ENCODE assay signal across 8 cellular contexts in genomic region chr17:64496786-64497564, GRCh38. TPM values are rescaled to one million over a fixed set of nuclear protein-coding genes. Genes with fewer than 3 reads are reported as not detected.
DNase-seq lines count a peak whose midpoint lies in the region; ATAC-seq and TF ChIP-seq lines count a peak whose summit lies in the region.

POLG2 (minus strand) TSS chr17:64497054; CDS start chr17:64496968, 86 bp downstream.

- intact Hi-C loops in activated T-helper 1 cell treated with anti-CD3 and anti-CD28 coated beads, Interleukin-12 subunit alpha, Interleukin-12 subunit beta, Interleukin-2, Interleukin-4 antibody, amounts not matched to agents 30 ng/mL and 10 ng/mL and 1 ng/mL, durations not matched to agents 14 hours and 24 hours and 36 hours (cut with micrococcal nuclease) = loop anchor here (1.0 to 10.0 kb wide), 5 partner anchors 9 to 472 kb away; partner anchors contain the start of genes CEP95, DDX5 and ICAM2

- H3K9me3 Mint-ChIP-seq in activated T-helper 1 cell treated with anti-CD3 and anti-CD28 coated beads, Interleukin-12 subunit alpha, Interleukin-12 subunit beta, Interleukin-2, Interleukin-4 antibody, amounts not matched to agents 30 ng/mL and 10 ng/mL and 1 ng/mL, durations not matched to agents 14 hours and 24 hours and 36 hours = no peaks in the 10 kb centered on the region
- H3K9me3 Mint-ChIP-seq in naive thymus-derived CD8-positive, alpha-beta T cell = no peaks in the 10 kb centered on the region
- H3K9me3 Mint-ChIP-seq in stimulated activated naive B cell treated with anti-CD40 and anti-IgM and Interleukin-4, amounts not matched to agents 10 μg/mL and 1 μg/mL and 100 μg/mL, for 72 hours = no peaks in the 10 kb centered on the region

- peak; percentile 76 to 80 for ATAC-seq in naive thymus-derived CD8-positive, alpha-beta T cell
- ATAC-seq in stimulated activated naive B cell treated with anti-CD40 and anti-IgM and Interleukin-4, amounts not matched to agents 10 μg/mL and 1 μg/mL and 100 μg/mL, for 72 hours (replicated peaks) = peak; percentile 81 to 92

- POLR2A ChIA-PET in naive thymus-derived CD8-positive, alpha-beta T cell (lab: Charles Lee) = interaction anchor here (0.6 to 5.6 kb wide), 20 partner anchors 9 to 479 kb away, joined by 3 to 233 read pairs (median 5); partner anchors contain the start of genes CEP95, DDX5 and PECAM1

- peak within 1 kb of the TSS; percentile 100 for H3K27ac Mint-ChIP-seq in activated T-helper 1 cell treated with anti-CD3 and anti-CD28 coated beads, Interleukin-12 subunit alpha, Interleukin-12 subunit beta, Interleukin-2, Interleukin-4 antibody, amounts not matched to agents 30 ng/mL and 10 ng/mL and 1 ng/mL, durations not matched to agents 14 hours and 24 hours and 36 hours
- H3K27ac Mint-ChIP-seq in naive thymus-derived CD8-positive, alpha-beta T cell = peak within 1 kb of the TSS; percentile 96 to 99 (median 98)
- H3K27ac Mint-ChIP-seq in stimulated activated naive B cell treated with anti-CD40 and anti-IgM and Interleukin-4, amounts not matched to agents 10 μg/mL and 1 μg/mL and 100 μg/mL, for 72 hours = peak within 1 kb of the TSS; percentile 97

- H3K4me1 Mint-ChIP-seq in activated T-helper 1 cell treated with anti-CD3 and anti-CD28 coated beads, Interleukin-12 subunit alpha, Interleukin-12 subunit beta, Interleukin-2, Interleukin-4 antibody, amounts not matched to agents 30 ng/mL and 10 ng/mL and 1 ng/mL, durations not matched to agents 14 hours and 24 hours and 36 hours (ENCODE audit: low read depth) = peaks cover 69% of the 10 kb centered on the region
- peaks cover 42 to 85% (median 80%) of the 10 kb centered on the region in 4 donors for H3K4me1 Mint-ChIP-seq in naive thymus-derived CD8-positive, alpha-beta T cell
- H3K4me1 Mint-ChIP-seq in stimulated activated naive B cell treated with anti-CD40 and anti-IgM and Interleukin-4, amounts not matched to agents 10 μg/mL and 1 μg/mL and 100 μg/mL, for 72 hours = peaks cover 46 to 72% of the 10 kb centered on the region in 2 donors

- H3K36me3 Mint-ChIP-seq in activated T-helper 1 cell treated with anti-CD3 and anti-CD28 coated beads, Interleukin-12 subunit alpha, Interleukin-12 subunit beta, Interleukin-2, Interleukin-4 antibody, amounts not matched to agents 30 ng/mL and 10 ng/mL and 1 ng/mL, durations not matched to agents 14 hours and 24 hours and 36 hours (ENCODE audit: low read depth) = peaks cover 60% of the 10 kb centered on the region
- peaks cover 0 to 69% (median 24%) of the 10 kb centered on the region in 3 donors for H3K36me3 Mint-ChIP-seq in naive thymus-derived CD8-positive, alpha-beta T cell
- peaks cover 48 to 54% of the 10 kb centered on the region in 2 donors for H3K36me3 Mint-ChIP-seq in stimulated activated naive B cell treated with anti-CD40 and anti-IgM and Interleukin-4, amounts not matched to agents 10 μg/mL and 1 μg/mL and 100 μg/mL, for 72 hours

- DNase-seq in ELF-1 (ENCODE audit: low read depth, low spot score) = peak; percentile 96
- DNase-seq in GOT3 (lab: John Stamatoyannopoulos, UW) = peak; percentile 64
- peak; percentile 88 for DNase-seq in RPMI7951 (ENCODE audit: low read depth)
- DNase-seq in activated T-helper 1 cell treated with anti-CD3 and anti-CD28 coated beads, Interleukin-12 subunit alpha, Interleukin-12 subunit beta, Interleukin-2, Interleukin-4 antibody, amounts not matched to agents 30 ng/mL and 10 ng/mL and 1 ng/mL, durations not matched to agents 14 hours and 24 hours and 36 hours (ENCODE audit: low spot score) = peak; percentile 94
- peak; percentile 92 for DNase-seq in fibroblast of gingiva (ENCODE audit: low read depth)
- DNase-seq in naive thymus-derived CD8-positive, alpha-beta T cell = peak; percentile 94 to 97 (median 95)
- DNase-seq in stimulated activated naive B cell treated with anti-CD40 and anti-IgM and Interleukin-4, amounts not matched to agents 10 μg/mL and 1 μg/mL and 100 μg/mL, for 72 hours = peak; percentile 94

- peak within 1 kb of the TSS; percentile 100 for H3K4me3 Mint-ChIP-seq in activated T-helper 1 cell treated with anti-CD3 and anti-CD28 coated beads, Interleukin-12 subunit alpha, Interleukin-12 subunit beta, Interleukin-2, Interleukin-4 antibody, amounts not matched to agents 30 ng/mL and 10 ng/mL and 1 ng/mL, durations not matched to agents 14 hours and 24 hours and 36 hours
- peak within 1 kb of the TSS; percentile 98 to 100 (median 100) for H3K4me3 Mint-ChIP-seq in naive thymus-derived CD8-positive, alpha-beta T cell
- H3K4me3 Mint-ChIP-seq in stimulated activated naive B cell treated with anti-CD40 and anti-IgM and Interleukin-4, amounts not matched to agents 10 μg/mL and 1 μg/mL and 100 μg/mL, for 72 hours = peak within 1 kb of the TSS; percentile 95 to 97

- TF ChIP-seq CTCF in LNCAP (IDR thresholded peaks at IDR 0.05) = peak; percentile 46; the same call in 1 of the 2 replicates

- no peaks in the 10 kb centered on the region for H3K27me3 Mint-ChIP-seq in activated T-helper 1 cell treated with anti-CD3 and anti-CD28 coated beads, Interleukin-12 subunit alpha, Interleukin-12 subunit beta, Interleukin-2, Interleukin-4 antibody, amounts not matched to agents 30 ng/mL and 10 ng/mL and 1 ng/mL, durations not matched to agents 14 hours and 24 hours and 36 hours (ENCODE audit: insufficient read depth)
- no peaks in the 10 kb centered on the region for H3K27me3 Mint-ChIP-seq in naive thymus-derived CD8-positive, alpha-beta T cell
- no peaks in the 10 kb centered on the region for H3K27me3 Mint-ChIP-seq in stimulated activated naive B cell treated with anti-CD40 and anti-IgM and Interleukin-4, amounts not matched to agents 10 μg/mL and 1 μg/mL and 100 μg/mL, for 72 hours

RNA-seq across cellular contexts. Expression of gene POLG2, which starts in this region (rescaled TPM):
- total RNA-seq in RPMI7951 (2014; rRNA removed; shearing (Covaris generic)) = 7.7 and 8.1 TPM in 2 replicates
- 33.3 and 36.5 TPM in 2 replicates for total RNA-seq in activated T-helper 1 cell treated with anti-CD3 and anti-CD28 coated beads, Interleukin-12 subunit alpha, Interleukin-12 subunit beta, Interleukin-2, Interleukin-4 antibody, amounts not matched to agents 30 ng/mL and 10 ng/mL and 1 ng/mL, durations not matched to agents 14 hours and 24 hours and 36 hours
- 10 to 100 TPM; 72.3 to 76.0 TPM for total RNA-seq in naive thymus-derived CD8-positive, alpha-beta T cell
- polyA plus RNA-seq in naive thymus-derived CD8-positive, alpha-beta T cell = 1 to 10 TPM; 6.4 to 8.6 (median 7.1) TPM

Comparison
In these comparisons a context has a peak if more than half of its experiments do, and no peak if none do; other contexts are left out.
1. Peak in every context shown above with its lines: DNase-seq and ATAC-seq.